Comparison of ENCODE assay signal across 9 cellular contexts in the genomic region with DNA sequence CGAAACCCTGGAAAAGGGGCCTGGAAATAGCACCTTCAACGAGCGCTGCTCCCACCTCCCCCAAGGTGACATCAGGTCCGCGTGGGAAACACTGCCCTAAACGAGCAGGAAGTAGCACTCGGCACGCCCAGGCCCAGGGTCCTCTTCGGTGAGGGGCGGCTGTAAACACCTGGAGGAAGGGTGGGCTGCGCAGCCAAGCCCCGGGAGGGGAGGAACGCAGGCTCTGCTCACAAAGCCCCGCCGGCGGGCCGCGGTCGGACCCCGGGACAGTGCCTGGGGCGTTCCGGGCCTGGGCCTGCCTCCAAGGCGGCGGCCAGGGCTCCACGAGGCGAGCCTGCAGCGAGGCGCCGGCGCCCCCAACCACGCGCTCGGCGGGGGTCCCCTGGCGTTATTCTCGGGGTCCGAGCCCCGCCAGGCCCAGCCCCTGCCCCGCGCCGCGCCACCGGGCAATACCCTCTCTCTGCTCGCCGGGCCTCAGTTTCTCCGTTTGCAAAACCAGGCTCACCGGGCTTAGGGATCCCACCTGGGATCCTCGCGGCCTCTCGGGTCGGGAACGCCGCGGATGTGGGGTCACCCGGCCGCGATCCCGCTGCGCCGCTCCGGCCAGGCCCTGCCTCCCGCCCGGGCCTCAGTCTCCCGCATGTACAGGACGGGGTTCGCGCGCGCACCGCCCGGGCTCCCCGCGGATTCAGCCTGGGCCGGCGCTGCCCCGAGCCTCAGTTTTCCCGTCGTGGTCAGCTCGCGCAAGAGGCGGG. TPM values are rescaled to one million over a fixed set of nuclear protein-coding genes. Genes with fewer than 3 reads are reported as not detected.
DNase-seq lines count a peak whose midpoint lies in the region; ATAC-seq, FAIRE-seq and TF ChIP-seq lines count a peak whose summit lies in the region.
"Had no signal": no experiment of that assay in that cellular context is flagged by ENCODE, and none has a peak within 500 bp of the region (broad histone marks: within the 10 kb centered on the region; RNA-seq: fewer than 3 reads in every experiment).

No MANE protein-coding gene starts in this region.

- 0 out of 3 replicates have a peak, but pooled peaks of 1 of the 2 experiments have one; percentile 34 for TF ChIP-seq POLR2A in H1 (IDR thresholded peaks at IDR 0.05; ENCODE audit: control extremely low read depth in 1 of 2, low read depth in 2 of 2, low read length in 2 of 2)

- peak overlapping the region; percentile 80 for H4K8ac ChIP-seq in H1 (ENCODE audit: extremely low read depth, insufficient read depth, low read length)

- no peak overlapping the region for H2BK20ac ChIP-seq in H1 (ENCODE audit: low read length)

- peaks cover 3% of the 10 kb centered on the region; the same call in 1 of the 2 replicates for H3K23me2 ChIP-seq in H1 (ENCODE audit: low read depth, low read length)

- H3K4me1 Mint-ChIP-seq in activated CD4-positive, alpha-beta memory T cell treated with anti-CD3 and anti-CD28 coated beads for 36 hours (ENCODE audit: low read depth), result peaks cover 47% of the 10 kb centered on the region
- H3K4me1 Mint-ChIP-seq in natural killer cell, result peaks cover 45 to 60% of the 10 kb centered on the region in 2 donors

- no peak overlapping the region for H2BK12ac ChIP-seq in H1 (ENCODE audit: low read depth, low read length)

- intact Hi-C loops in activated CD4-positive, alpha-beta memory T cell treated with anti-CD3 and anti-CD28 coated beads for 36 hours (cut with micrococcal nuclease), result loop anchor here (2.0 to 10.0 kb wide), 3 partner anchors 74 to 252 kb away; partner anchors contain the start of genes HCN2, KISS1R and R3HDM4
- intact Hi-C loops in natural killer cell (cut with micrococcal nuclease), result loop anchor here (5.0 kb wide), 4 partner anchors 40 to 150 kb away; partner anchors contain the start of genes BSG and PTBP1

- FAIRE-seq in H1 (lab: Jason Lieb, UNC), result no peak

- H3K9ac ChIP-seq in H1 (replicated peaks in 1 of 4; ENCODE audit: extremely low read depth in 1 of 4, low read depth in 3 of 4, low read length in 3 of 4), result peak overlapping the region; percentile 59 to 85 (median 78)

- H3K4me2 ChIP-seq in H1 (ENCODE audit: insufficient read depth in 1 of 2, low read depth in 2 of 2, low read length in 2 of 2), result peak overlapping the region; percentile 80 to 93

- H3K36me3 ChIP-seq in KOPT-K1 (ENCODE audit: insufficient read depth, low read length), result peaks cover 27% of the 10 kb centered on the region
- no peaks in the 10 kb centered on the region; a peak in 1 of 8 replicates for H3K36me3 ChIP-seq in H1 (ENCODE audit: control insufficient read depth in 2 of 4, insufficient read depth in 4 of 4, low read length in 3 of 4)

- H2BK5ac ChIP-seq in H1 (ENCODE audit: low read depth, low read length), result no peak overlapping the region

- WGBS in H1 (ENCODE audit: extremely low coverage in 1 of 2, insufficient coverage in 1 of 2, insufficient read length in 1 of 2, insufficient replicate concordance in 2 of 2, low coverage in 1 of 2, low lambda C conversion rate in 2 of 2, missing lambda C conversion rate in 1 of 2), 2 experiments, result 3% methylated on average over 35 of the region's 81 CpGs; no CpG with 5 or more reads in 1 of the 2 experiments

- H3K4me1 ChIP-seq in H1 (replicated peaks in 1 of 4; ENCODE audit: control insufficient read depth in 3 of 4, insufficient read depth in 4 of 4, low read length in 3 of 4), result peaks cover 0 to 14% (median 6%) of the 10 kb centered on the region in 4 experiments; a peak in 5 of 7 replicates

- no peak overlapping the region for H4K5ac ChIP-seq in H1 (ENCODE audit: insufficient read length, low read depth, low read length)

- H3K18ac ChIP-seq in H1 (ENCODE audit: extremely low read depth, low read length), result peak overlapping the region; percentile 71

- CTCF ChIA-PET in activated CD4-positive, alpha-beta memory T cell treated with anti-CD3 and anti-CD28 coated beads for 36 hours (lab: Charles Lee), result interaction anchor here (1.4 to 1.9 kb wide), 3 partner anchors 17 to 72 kb away, joined by 5 to 19 read pairs (median 7); no protein-coding TSS in a partner anchor
- CTCF ChIA-PET in H1 (lab: Charles Lee; ENCODE audit: partially characterized antibody), result interaction anchor here (1.2 kb wide), 1 partner anchor 46 kb away, joined by 3 read pairs; the partner anchor contains the start of gene PALM

- peak overlapping the region; percentile 95 for H3K27ac Mint-ChIP-seq in activated CD4-positive, alpha-beta memory T cell treated with anti-CD3 and anti-CD28 coated beads for 36 hours
- peak overlapping the region; percentile 98 for H3K27ac Mint-ChIP-seq in natural killer cell

- peaks cover under 1% of the 10 kb centered on the region for H3K79me1 ChIP-seq in H1 (ENCODE audit: low read depth, low read length)

- no peak overlapping the region for H3K4ac ChIP-seq in H1 (replicated peaks; ENCODE audit: insufficient read length, low read depth, low read length)

- no peak for TF ChIP-seq RAD21 in H1 (IDR thresholded peaks at IDR 0.05 in 1 of 2, conservative IDR thresholded peaks at IDR 0.05 in 1 of 2; ENCODE audit: low read depth in 2 of 2, low read length in 2 of 2)

- peaks cover 49 to 55% of the 10 kb centered on the region in 2 experiments for H3K79me2 ChIP-seq in H1 (ENCODE audit: control insufficient read depth in 1 of 2, insufficient read depth in 2 of 2, low read length in 2 of 2)

- H2AFZ ChIP-seq in H1 (ENCODE audit: low read length), result no peak overlapping the region

- peak overlapping the region; percentile 76 to 99 (median 78) for H3K4me3 ChIP-seq in H1 (ENCODE audit: extremely low read depth in 1 of 4, insufficient read depth in 2 of 4, low read depth in 3 of 4, low read length in 4 of 4)

- H3K23ac ChIP-seq in H1 (ENCODE audit: insufficient read length), result no peak overlapping the region

- no peak overlapping the region; the same call in 1 of the 2 replicates for H2AK5ac ChIP-seq in H1 (ENCODE audit: low read depth, low read length)

- H3K9me3 Mint-ChIP-seq in activated CD4-positive, alpha-beta memory T cell treated with anti-CD3 and anti-CD28 coated beads for 36 hours, result no peaks in the 10 kb centered on the region
- H3K9me3 Mint-ChIP-seq in natural killer cell, result no peaks in the 10 kb centered on the region

- H3K36me3 Mint-ChIP-seq in activated CD4-positive, alpha-beta memory T cell treated with anti-CD3 and anti-CD28 coated beads for 36 hours, result peaks cover 16% of the 10 kb centered on the region
- no peaks in the 10 kb centered on the region for H3K36me3 Mint-ChIP-seq in natural killer cell

- H3K27ac ChIP-seq in KOPT-K1 (ENCODE audit: low read depth, low read length, poor library complexity, severe bottlenecking), result peak overlapping the region; percentile 95
- H3K27ac ChIP-seq in H1 (ENCODE audit: low read depth, low read length), result peak overlapping the region; percentile 55
- peak overlapping the region; percentile 50 for H3K27ac ChIP-seq in temporal lobe (ENCODE audit: low read depth, low read length)

- no peak for TF ChIP-seq EP300 in H1 (IDR thresholded peaks at IDR 0.05; ENCODE audit: borderline replicate concordance in 1 of 2, low read depth in 2 of 2, low read length in 2 of 2)

- H4K20me1 ChIP-seq in H1 (replicated peaks in 1 of 2; ENCODE audit: control insufficient read depth in 1 of 2, insufficient read depth in 2 of 2, low read length in 2 of 2), result peaks cover 34 to 36% of the 10 kb centered on the region in 2 experiments

- no peaks in the 10 kb centered on the region for H3K27me3 Mint-ChIP-seq in activated CD4-positive, alpha-beta memory T cell treated with anti-CD3 and anti-CD28 coated beads for 36 hours
- H3K27me3 Mint-ChIP-seq in natural killer cell (ENCODE audit: low read depth in 2 of 2), result no peaks in the 10 kb centered on the region

- no peak overlapping the region for H3K56ac ChIP-seq in H1 (replicated peaks; ENCODE audit: insufficient read length, low read depth, low read length)

- H4K91ac ChIP-seq in H1 (replicated peaks; ENCODE audit: insufficient read length, low read length), result peak overlapping the region; percentile 27

- H3K14ac ChIP-seq in H1 (ENCODE audit: insufficient read length), result no peak overlapping the region

- TF ChIP-seq CTCF in H1 (IDR thresholded peaks at IDR 0.05; ENCODE audit: control extremely low read depth in 1 of 3, insufficient read depth in 1 of 3, low read depth in 1 of 3, low read length in 3 of 3) (no peak), natural killer cell (IDR thresholded peaks at IDR 0.05) (no peak)

- peaks cover 0 to 6% (median 2%) of the 10 kb centered on the region in 4 experiments; a peak in 1 of 7 replicates for H3K27me3 ChIP-seq in H1 (replicated peaks in 1 of 4; ENCODE audit: control insufficient read depth in 3 of 4, extremely low read depth in 1 of 4, insufficient read depth in 3 of 4, low read length in 3 of 4)

- H2BK120ac ChIP-seq in H1 (replicated peaks; ENCODE audit: low read depth, low read length), result no peak overlapping the region

- POLR2A ChIA-PET in activated CD4-positive, alpha-beta memory T cell treated with anti-CD3 and anti-CD28 coated beads for 36 hours (lab: Charles Lee), result interaction anchor here (1.0 to 2.1 kb wide), 8 partner anchors 17 to 262 kb away, joined by 3 to 8 read pairs (median 4); partner anchors contain the start of gene PTBP1
- POLR2A ChIA-PET in H1 (lab: Charles Lee; ENCODE audit: partially characterized antibody), result interaction anchor here (0.6 to 1.6 kb wide), 13 partner anchors 12 to 720 kb away, joined by 3 to 10 read pairs (median 3); no protein-coding TSS in a partner anchor

- no peak overlapping the region for H2BK15ac ChIP-seq in H1 (ENCODE audit: low read length)

- DNase-seq in AG20443 (ENCODE audit: low spot score) (peak; percentile 53), H1 (ENCODE audit: low read depth in 1 of 2, low spot score in 2 of 2) (no peak), natural killer cell (peak; percentile 58)
- peak; percentile 84 for DNase-seq in activated CD4-positive, alpha-beta memory T cell treated with anti-CD3 and anti-CD28 coated beads for 36 hours

- H3K4me3 Mint-ChIP-seq in activated CD4-positive, alpha-beta memory T cell treated with anti-CD3 and anti-CD28 coated beads for 36 hours, result peak overlapping the region; percentile 93
- peak overlapping the region; percentile 96 for H3K4me3 Mint-ChIP-seq in natural killer cell

- peak; percentile 21 for ATAC-seq in GM19035 (IDR thresholded peaks at IDR 0.05; ENCODE audit: unreplicated experiment)
- ATAC-seq in natural killer cell, result peak; percentile 7 to 36 (median 13)
- no peak for ATAC-seq in HG03520 (IDR thresholded peaks at IDR 0.05; ENCODE audit: unreplicated experiment)

- H3K9me3 ChIP-seq in KOPT-K1 (ENCODE audit: insufficient read depth, low read length, poor library complexity, severe bottlenecking), result peaks cover under 1% of the 10 kb centered on the region
- peaks cover 5 to 6% of the 10 kb centered on the region in 2 experiments; a peak in 2 of 4 replicates for H3K9me3 ChIP-seq in H1 (ENCODE audit: insufficient read depth in 2 of 2, low read depth in 1 of 2, low read length in 1 of 2)

RNA-seq across cellular contexts. Expression of gene RNF126, which starts 0.6 kb away (rescaled TPM):
- 10 to 100 TPM; 84.4 to 89.7 TPM for total RNA-seq in activated CD4-positive, alpha-beta memory T cell treated with anti-CD3 and anti-CD28 coated beads for 36 hours
- total RNA-seq in H1 (2021; fragmentation: NEBNext Ultra II Directional; extraction: Animal tissue kit (Norgen Biotek cat#: 25700)), result 64.7 and 68.0 TPM in 2 replicates
- polyA plus RNA-seq in H1 (2011; rRNA removed), result 21.8 and 56.5 TPM in 2 replicates
- polyA plus RNA-seq in H1 (2011; cell fraction: cytosol; rRNA removed), result 41.8 TPM
- 90.9 TPM for polyA plus RNA-seq in H1 (2011; cell fraction: nucleus; rRNA removed)
- polyA plus RNA-seq in H1 (2012, experiment 1 of 2), result 43.7 to 67.7 TPM (median 63.8 TPM) in 4 replicates
- 52.5 TPM for polyA plus RNA-seq in H1 (2012, experiment 2 of 2)
- polyA plus RNA-seq in H1 (2013, experiment 1 of 2), result 85.5 TPM
- polyA plus RNA-seq in H1 (2013, experiment 2 of 2), result 80.6 TPM
- 5.7 and 7.1 TPM in 2 replicates for polyA minus RNA-seq in H1 (2011; rRNA and poly(A)+ RNA removed)
- 31.9 TPM for polyA minus RNA-seq in H1 (2011; cell fraction: cytosol; rRNA and poly(A)+ RNA removed)
- polyA minus RNA-seq in H1 (2011; cell fraction: nucleus; rRNA and poly(A)+ RNA removed), result 33.1 TPM
- 100 to 1,000 TPM; 119 to 149 (median 146) TPM for total RNA-seq in natural killer cell
- total RNA-seq in temporal lobe, result 11.8 TPM

RNA-seq across cellular contexts. Expression of gene FSTL3, which starts 13.8 kb away (rescaled TPM):
- total RNA-seq in activated CD4-positive, alpha-beta memory T cell treated with anti-CD3 and anti-CD28 coated beads for 36 hours, result 1 to 10 TPM; 5.7 to 6.0 TPM
- total RNA-seq in H1 (2021; fragmentation: NEBNext Ultra II Directional; extraction: Animal tissue kit (Norgen Biotek cat#: 25700)), result 7.5 and 8.1 TPM in 2 replicates
- polyA plus RNA-seq in H1 (2011; rRNA removed), result 11.8 and 18.4 TPM in 2 replicates
- polyA plus RNA-seq in H1 (2011; cell fraction: cytosol; rRNA removed), result 15.2 TPM
- polyA plus RNA-seq in H1 (2011; cell fraction: nucleus; rRNA removed), result 40.2 TPM
- polyA plus RNA-seq in H1 (2012, experiment 1 of 2), result 4.8 to 11.0 TPM (median 9.1 TPM) in 4 replicates
- 6.6 TPM for polyA plus RNA-seq in H1 (2012, experiment 2 of 2)
- polyA plus RNA-seq in H1 (2013, experiment 1 of 2), result 5.0 TPM
- 4.6 TPM for polyA plus RNA-seq in H1 (2013, experiment 2 of 2)
- 1.9 and 2.3 TPM in 2 replicates for polyA minus RNA-seq in H1 (2011; rRNA and poly(A)+ RNA removed)
- 7.6 TPM for polyA minus RNA-seq in H1 (2011; cell fraction: cytosol; rRNA and poly(A)+ RNA removed)
- polyA minus RNA-seq in H1 (2011; cell fraction: nucleus; rRNA and poly(A)+ RNA removed), result 7.0 TPM
- total RNA-seq in natural killer cell, result 1 to 10 TPM; 1.5 to 1.9 (median 1.5) TPM
- 4.9 TPM for total RNA-seq in temporal lobe

RNA-seq across cellular contexts. Expression of gene FGF22, which starts 22.7 kb away (rescaled TPM):
- total RNA-seq in activated CD4-positive, alpha-beta memory T cell treated with anti-CD3 and anti-CD28 coated beads for 36 hours, result under 1 TPM in 1 of 2 experiments, not detected in 1; 0.14 TPM
- 1.7 and 1.9 TPM in 2 replicates for total RNA-seq in H1 (2021; fragmentation: NEBNext Ultra II Directional; extraction: Animal tissue kit (Norgen Biotek cat#: 25700))
- 0.44 and 0.99 TPM in 2 replicates for polyA plus RNA-seq in H1 (2011; rRNA removed)
- 1.3 TPM for polyA plus RNA-seq in H1 (2011; cell fraction: cytosol; rRNA removed)
- 4.9 TPM for polyA plus RNA-seq in H1 (2011; cell fraction: nucleus; rRNA removed)
- 1.9 to 3.1 TPM (median 2.3 TPM) in 4 replicates for polyA plus RNA-seq in H1 (2012, experiment 1 of 2)
- 0.64 TPM for polyA plus RNA-seq in H1 (2012, experiment 2 of 2)
- 0.85 TPM for polyA plus RNA-seq in H1 (2013, experiment 1 of 2)
- 0.81 TPM for polyA plus RNA-seq in H1 (2013, experiment 2 of 2)
- polyA minus RNA-seq in H1 (2011; rRNA and poly(A)+ RNA removed), result 0.22 TPM in 1 of 2 replicates, not detected in the other
- polyA minus RNA-seq in H1 (2011; cell fraction: cytosol; rRNA and poly(A)+ RNA removed), result 0.73 TPM
- polyA minus RNA-seq in H1 (2011; cell fraction: nucleus; rRNA and poly(A)+ RNA removed), result 0.90 TPM
- under 1 TPM; 0.31 to 0.58 (median 0.41) TPM for total RNA-seq in natural killer cell
- 0.25 TPM for total RNA-seq in temporal lobe
- total RNA-seq: NCI-H460 had no signal

RNA-seq across cellular contexts. Expression of gene POLRMT, which starts 29.0 kb away (rescaled TPM):
- 10 to 100 TPM; 71.5 to 72.5 TPM for total RNA-seq in activated CD4-positive, alpha-beta memory T cell treated with anti-CD3 and anti-CD28 coated beads for 36 hours
- 110 and 111 TPM in 2 replicates for total RNA-seq in H1 (2021; fragmentation: NEBNext Ultra II Directional; extraction: Animal tissue kit (Norgen Biotek cat#: 25700))
- 93.0 and 119 TPM in 2 replicates for polyA plus RNA-seq in H1 (2011; rRNA removed)
- polyA plus RNA-seq in H1 (2011; cell fraction: cytosol; rRNA removed), result 84.7 TPM
- polyA plus RNA-seq in H1 (2011; cell fraction: nucleus; rRNA removed), result 444 TPM
- 84.6 to 159 TPM (median 148 TPM) in 4 replicates for polyA plus RNA-seq in H1 (2012, experiment 1 of 2)
- polyA plus RNA-seq in H1 (2012, experiment 2 of 2), result 84.5 TPM
- polyA plus RNA-seq in H1 (2013, experiment 1 of 2), result 105 TPM
- polyA plus RNA-seq in H1 (2013, experiment 2 of 2), result 97.6 TPM
- 132 and 217 TPM in 2 replicates for polyA minus RNA-seq in H1 (2011; rRNA and poly(A)+ RNA removed)
- 86.2 TPM for polyA minus RNA-seq in H1 (2011; cell fraction: cytosol; rRNA and poly(A)+ RNA removed)
- 105 TPM for polyA minus RNA-seq in H1 (2011; cell fraction: nucleus; rRNA and poly(A)+ RNA removed)
- total RNA-seq in natural killer cell (10 to 100 TPM; 57.2 to 58.5 (median 57.6) TPM), temporal lobe (11.3 TPM)

RNA-seq across cellular contexts. Expression of gene PRSS57, which starts 32.9 kb away (rescaled TPM):
- not detected for total RNA-seq in activated CD4-positive, alpha-beta memory T cell treated with anti-CD3 and anti-CD28 coated beads for 36 hours
- total RNA-seq in H1 (2021; fragmentation: NEBNext Ultra II Directional; extraction: Animal tissue kit (Norgen Biotek cat#: 25700)), result not detected in 2 replicates
- 0.09 TPM in 1 of 2 replicates, not detected in the other for polyA plus RNA-seq in H1 (2011; rRNA removed)
- polyA plus RNA-seq in H1 (2011; cell fraction: cytosol; rRNA removed), result 0.18 TPM
- not detected for polyA plus RNA-seq in H1 (2011; cell fraction: nucleus; rRNA removed)
- not detected in 4 replicates for polyA plus RNA-seq in H1 (2012, experiment 1 of 2)
- not detected for polyA plus RNA-seq in H1 (2012, experiment 2 of 2)
- polyA plus RNA-seq in H1 (2013, experiment 1 of 2), result 0.04 TPM
- 0.07 TPM for polyA plus RNA-seq in H1 (2013, experiment 2 of 2)
- 0.22 TPM in 1 of 2 replicates, not detected in the other for polyA minus RNA-seq in H1 (2011; rRNA and poly(A)+ RNA removed)
- not detected for polyA minus RNA-seq in H1 (2011; cell fraction: cytosol; rRNA and poly(A)+ RNA removed)
- not detected for polyA minus RNA-seq in H1 (2011; cell fraction: nucleus; rRNA and poly(A)+ RNA removed)
- 10 to 100 TPM in 1 of 3 donors, 1 to 10 TPM in 2; 1.5 to 11.7 (median 4.5) TPM for total RNA-seq in natural killer cell
- total RNA-seq in temporal lobe, result not detected
- total RNA-seq: NCI-H460 had no signal

Comparison
In these comparisons a context has a peak if more than half of its experiments do, and no peak if none do; other contexts are left out.
1. DNase-seq: peak in AG20443 (single experiment), activated CD4-positive, alpha-beta memory T cell treated with anti-CD3 and anti-CD28 coated beads for 36 hours (single experiment) and natural killer cell (single experiment); none in H1 (0 of 2).
2. Peak in every context shown above with its lines, with median percentiles within 50 percentile points of each other: H3K27ac ChIP-seq.